24 cellular contexts compared by ENCODE assay signal in genomic region chr9:4119778-4120554, GRCh38.
"Had no signal": no experiment of that assay in that cellular context is flagged by ENCODE, and none has a peak within 500 bp of the region (broad histone marks: within the 10 kb centered on the region; RNA-seq: fewer than 3 reads in every experiment).

No MANE protein-coding gene starts in this region.

- H3K27ac ChIP-seq: parathyroid adenoma, right atrium auricular region, tibial nerve had no signal

- H3K4me1 ChIP-seq: parathyroid adenoma had no signal

- H3K27ac Mint-ChIP-seq: activated CD4-positive, alpha-beta memory T cell treated with anti-CD3 and anti-CD28 coated beads for 36 hours; activated CD4-positive, alpha-beta T cell treated with anti-CD3 and anti-CD28 coated beads, Interleukin-2, amount 10 ng/mL, durations not matched to agents 24 days and 14 days; activated naive CD4-positive, alpha-beta T cell treated with anti-CD3 and anti-CD28 coated beads, Interleukin-2, amount 10 ng/mL, durations not matched to agents 7 days and 5 days; activated naive CD8-positive, alpha-beta T cell treated with anti-CD3 and anti-CD28 coated beads, Interleukin-2, amount 10 ng/mL, durations not matched to agents 7 days and 5 days; activated T-cell treated with anti-CD3 and anti-CD28 coated beads, Interleukin-2, amount 50 U/mL, for 24 hours; endodermal cell; naive B cell had no signal

- DNase-seq: activated CD4-positive, alpha-beta memory T cell treated with anti-CD3 and anti-CD28 coated beads for 36 hours; activated CD4-positive, alpha-beta T cell treated with anti-CD3 and anti-CD28 coated beads, Interleukin-2, amount 10 ng/mL, durations not matched to agents 24 days and 14 days; activated CD4-positive, CD25-positive, alpha-beta regulatory T cell treated with anti-CD3 and anti-CD28 coated beads, Interleukin-2, amount 50 U/mL, for 72 hours; activated CD8-positive, alpha-beta memory T cell treated with anti-CD3 and anti-CD28 coated beads, Interleukin-2, amount 50 U/mL, for 48 hours; activated gamma-delta T cell; activated naive CD4-positive, alpha-beta T cell treated with anti-CD3 and anti-CD28 coated beads, Interleukin-2, amount 10 ng/mL, durations not matched to agents 7 days and 5 days; activated naive CD8-positive, alpha-beta T cell treated with anti-CD3 and anti-CD28 coated beads, Interleukin-2, amount 10 ng/mL, durations not matched to agents 7 days and 5 days; activated T-cell treated with anti-CD3 and anti-CD28 coated beads, Interleukin-2, amount 50 U/mL, for 24 hours; central memory CD4-positive, alpha-beta T cell; endodermal cell; esophagus squamous epithelium; glutamatergic neuron; kidney; naive B cell; nucleus accumbens; stimulated activated CD4-positive, alpha-beta T cell treated with anti-CD3 and anti-CD28 coated beads, Interleukin-15, amount 100 ng/mL, for 24 hours; stimulated activated naive CD4-positive, alpha-beta T cell treated with Interleukin-2 at 50 U/mL for 16 hours; T-helper 2 cell had no signal

- H3K4me1 Mint-ChIP-seq: activated CD4-positive, alpha-beta T cell treated with anti-CD3 and anti-CD28 coated beads, Interleukin-2, amount 10 ng/mL, durations not matched to agents 24 days and 14 days; activated naive CD4-positive, alpha-beta T cell treated with anti-CD3 and anti-CD28 coated beads, Interleukin-2, amount 10 ng/mL, durations not matched to agents 7 days and 5 days; activated naive CD8-positive, alpha-beta T cell treated with anti-CD3 and anti-CD28 coated beads, Interleukin-2, amount 10 ng/mL, durations not matched to agents 7 days and 5 days; naive B cell; neural crest cell had no signal

- H3K79me2 ChIP-seq: parathyroid adenoma had no signal

- H3K9me3 ChIP-seq: esophagus squamous epithelium, right atrium auricular region, tibial nerve had no signal

- H3K36me3 Mint-ChIP-seq: activated CD4-positive, alpha-beta memory T cell treated with anti-CD3 and anti-CD28 coated beads for 36 hours; activated naive CD4-positive, alpha-beta T cell treated with anti-CD3 and anti-CD28 coated beads, Interleukin-2, amount 10 ng/mL, durations not matched to agents 7 days and 5 days; activated naive CD8-positive, alpha-beta T cell treated with anti-CD3 and anti-CD28 coated beads, Interleukin-2, amount 10 ng/mL, durations not matched to agents 7 days and 5 days; naive B cell had no signal

- H3K36me3 ChIP-seq: right atrium auricular region had no signal

- H3K9me3 Mint-ChIP-seq: activated CD4-positive, alpha-beta memory T cell treated with anti-CD3 and anti-CD28 coated beads for 36 hours; activated CD4-positive, alpha-beta T cell treated with anti-CD3 and anti-CD28 coated beads, Interleukin-2, amount 10 ng/mL, durations not matched to agents 24 days and 14 days; activated naive CD4-positive, alpha-beta T cell treated with anti-CD3 and anti-CD28 coated beads, Interleukin-2, amount 10 ng/mL, durations not matched to agents 7 days and 5 days; activated naive CD8-positive, alpha-beta T cell treated with anti-CD3 and anti-CD28 coated beads, Interleukin-2, amount 10 ng/mL, durations not matched to agents 7 days and 5 days; activated T-cell treated with anti-CD3 and anti-CD28 coated beads, Interleukin-2, amount 50 U/mL, for 24 hours; naive B cell had no signal

- H3K27me3 Mint-ChIP-seq: activated CD4-positive, alpha-beta memory T cell treated with anti-CD3 and anti-CD28 coated beads for 36 hours; activated CD4-positive, alpha-beta T cell treated with anti-CD3 and anti-CD28 coated beads, Interleukin-2, amount 10 ng/mL, durations not matched to agents 24 days and 14 days; activated naive CD4-positive, alpha-beta T cell treated with anti-CD3 and anti-CD28 coated beads, Interleukin-2, amount 10 ng/mL, durations not matched to agents 7 days and 5 days; activated naive CD8-positive, alpha-beta T cell treated with anti-CD3 and anti-CD28 coated beads, Interleukin-2, amount 10 ng/mL, durations not matched to agents 7 days and 5 days; activated T-cell treated with anti-CD3 and anti-CD28 coated beads, Interleukin-2, amount 50 U/mL, for 24 hours had no signal

- H2AFZ ChIP-seq: parathyroid adenoma had no signal

- H3K4me3 ChIP-seq: esophagus squamous epithelium, lung, right atrium auricular region, tibial nerve had no signal

- H3K9ac ChIP-seq: parathyroid adenoma had no signal

- H3K4me3 Mint-ChIP-seq: activated CD4-positive, alpha-beta memory T cell treated with anti-CD3 and anti-CD28 coated beads for 36 hours; activated CD4-positive, alpha-beta T cell treated with anti-CD3 and anti-CD28 coated beads, Interleukin-2, amount 10 ng/mL, durations not matched to agents 24 days and 14 days; activated naive CD4-positive, alpha-beta T cell treated with anti-CD3 and anti-CD28 coated beads, Interleukin-2, amount 10 ng/mL, durations not matched to agents 7 days and 5 days; activated naive CD8-positive, alpha-beta T cell treated with anti-CD3 and anti-CD28 coated beads, Interleukin-2, amount 10 ng/mL, durations not matched to agents 7 days and 5 days; activated T-cell treated with anti-CD3 and anti-CD28 coated beads, Interleukin-2, amount 50 U/mL, for 24 hours; endodermal cell; naive B cell; neural crest cell had no signal

- FAIRE-seq: frontal cortex, kidney had no signal

- H3K27me3 ChIP-seq: esophagus squamous epithelium, right atrium auricular region, tibial nerve had no signal
